Comparison of ENCODE assay signal across 1 cellular context in genomic region chr6:140009286-140009685, GRCh38.
A peak's percentile ranks its signal among the peaks of the same experiment; 100 is the strongest.
TF ChIP-seq lines count a peak whose summit lies in the region.

No MANE protein-coding gene starts in this region.

TF ChIP-seq in liver, 16 proteins besides CTCF, POLR2A, EP300 and RAD21 (continued from another document):
- TF ChIP-seq REST (IDR thresholded peaks at IDR 0.05) (peak; percentile 33), SP1 (IDR thresholded peaks at IDR 0.05) (peak; percentile 48), GABPA (IDR thresholded peaks at IDR 0.05 in 1 of 2, conservative IDR thresholded peaks at IDR 0.05 in 1 of 2) (peak in 1 of 2 donors; percentile 35), ZBTB33 (IDR thresholded peaks at IDR 0.05) (peak; percentile 48), NR2F2 (IDR thresholded peaks at IDR 0.05) (no peak)
